ENCODE assay signal across 27 cellular contexts in the genomic region with DNA sequence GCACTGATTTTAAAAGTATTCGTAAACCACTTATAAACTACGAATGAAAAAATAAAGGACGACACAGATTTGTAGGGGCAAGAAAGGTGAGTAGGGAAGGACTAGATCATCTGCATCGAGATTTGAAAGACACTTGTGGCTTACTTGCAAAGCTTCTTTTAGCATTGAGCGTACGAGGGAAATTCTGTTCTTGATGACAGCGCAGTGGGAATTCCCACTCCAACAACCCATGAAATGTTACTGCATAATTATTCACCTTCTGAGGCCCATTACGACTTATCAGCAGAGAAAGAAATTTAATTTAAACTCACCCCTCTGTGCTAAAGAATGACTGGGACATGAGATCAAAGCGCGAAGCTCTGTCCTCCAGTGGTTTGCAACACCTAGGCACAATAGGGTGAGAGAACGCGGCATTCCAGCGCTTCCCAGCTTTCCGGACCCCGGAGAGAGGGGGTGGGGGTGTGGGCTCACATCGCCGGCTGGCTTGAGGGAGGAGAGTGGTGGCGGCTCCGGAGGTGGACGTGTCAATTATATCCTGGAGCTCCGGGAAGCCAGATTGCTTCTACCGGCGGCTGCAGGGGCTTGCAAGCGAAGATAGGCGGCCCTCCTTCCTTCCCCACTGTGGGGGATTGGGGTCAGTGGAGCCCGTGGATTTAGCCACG. TPM values are rescaled to one million over a fixed set of nuclear protein-coding genes. Genes with fewer than 3 reads are reported as not detected.
A peak's percentile ranks its signal among the peaks of the same experiment; 100 is the strongest.
DNase-seq lines count a peak whose midpoint lies in the region; ATAC-seq, FAIRE-seq and TF ChIP-seq lines count a peak whose summit lies in the region.
"Had no signal": no experiment of that assay in that cellular context is flagged by ENCODE, and none has a peak within 500 bp of the region (broad histone marks: within the 10 kb centered on the region; RNA-seq: fewer than 3 reads in every experiment).

No MANE protein-coding gene starts in this region.

- DNase-seq in GM23338 (ENCODE audit: low spot score) (peak; percentile 90), GM12878 (ENCODE audit: low read depth, low spot score) (no peak), trophoblast cell (no peak), HPDE6-E6E7 (ENCODE audit: extremely low spot score) (no peak), T-helper 9 cell (no peak), cerebellar cortex (ENCODE audit: low spot score) (no peak)
- DNase-seq: activated B cell treated with CpG ODN at 0.5 μM for 24 hours; activated CD4-positive, alpha-beta T cell treated with anti-CD3 and anti-CD28 coated beads, Interleukin-2, amount 50 U/mL, for 4 hours; anterior cingulate cortex; BE2C; GDM1; heart left ventricle; kidney; NCI-H1092; NCI-H1930; small intestine; stimulated activated CD4-positive, alpha-beta T cell treated with anti-CD3 and anti-CD28 coated beads, Interleukin-1b, Interleukin-23, amount 100 ng/mL, for 48 hours; substantia nigra had no signal

- H4K8ac ChIP-seq in trophoblast cell (ENCODE audit: low read depth, low read length): no peak overlapping the region

- TF ChIP-seq CTCF in GM23338 (conservative IDR thresholded peaks at IDR 0.05; ENCODE audit: low read depth in 2 of 2) (no peak), GM12878 (IDR thresholded peaks at IDR 0.05 in 2 of 3, conservative IDR thresholded peaks at IDR 0.05 in 1 of 3; ENCODE audit: control insufficient read depth in 2 of 3, extremely low read depth in 1 of 3, insufficient read depth in 1 of 3, low read depth in 3 of 3, low read length in 3 of 3) (no peak)

- BruUV-seq in GM12878 (replicated peaks; lab: Mats Ljungman, UMichigan): no TSS peak

- RAD21 ChIA-PET in GM12878 (lab: Charles Lee; ENCODE audit: unreplicated experiment): interaction anchor here (0.8 to 3.0 kb wide), 2 partner anchors 60 to 478 kb away, joined by 3 to 15 read pairs; no protein-coding TSS in a partner anchor

- peaks cover 5% of the 10 kb centered on the region; the same call in 1 of the 2 replicates for H3F3A ChIP-seq in GM23338 (replicated peaks; ENCODE audit: low read depth)

- H3K79me1 ChIP-seq in trophoblast cell (ENCODE audit: low read length): no peaks in the 10 kb centered on the region

- no peaks in the 10 kb centered on the region for H3K9me2 ChIP-seq in GM23338 (ENCODE audit: insufficient read depth)

- no peak overlapping the region for H2AK5ac ChIP-seq in trophoblast cell (ENCODE audit: low read length)

- H3K36me3 ChIP-seq in GM23338 (ENCODE audit: insufficient read depth) (no peaks in the 10 kb centered on the region), GM12878 (ENCODE audit: control insufficient read depth in 2 of 2, insufficient read depth in 2 of 2, low read length in 1 of 2) (no peaks in the 10 kb centered on the region), iPS-20b (ENCODE audit: insufficient read depth, low read depth, low read length) (no peaks in the 10 kb centered on the region), trophoblast cell (ENCODE audit: control insufficient read depth in 1 of 2, insufficient read depth in 2 of 2, low read length in 2 of 2) (no peaks in the 10 kb centered on the region)
- H3K36me3 ChIP-seq: BE2C, heart left ventricle had no signal

- H4K20me1 ChIP-seq in GM23338 (replicated peaks; ENCODE audit: insufficient read depth) (no peaks in the 10 kb centered on the region), GM12878 (ENCODE audit: control insufficient read depth, insufficient read depth) (no peaks in the 10 kb centered on the region)

- ATAC-seq in GM23338: peak; percentile 64
- peak; percentile 52 for ATAC-seq in GM12878
- ATAC-seq in GM19463 (IDR thresholded peaks at IDR 0.05; ENCODE audit: unreplicated experiment): no peak
- ATAC-seq: heart left ventricle had no signal

- no peak overlapping the region for H4K91ac ChIP-seq in trophoblast cell (ENCODE audit: low read depth, low read length)

- peak overlapping the region; percentile 58 for H3K4me3 ChIP-seq in GM23338
- no peak overlapping the region for H3K4me3 ChIP-seq in GM12878
- peak overlapping the region; percentile 68 for H3K4me3 ChIP-seq in iPS-20b (ENCODE audit: low read length)
- H3K4me3 ChIP-seq in trophoblast cell (ENCODE audit: low read depth, low read length): no peak overlapping the region
- H3K4me3 ChIP-seq: lung had no signal

- POLR2A ChIA-PET in GM12878 (lab: Charles Lee): no interaction called here

- no peak for TF ChIP-seq RAD21 in GM12878 (IDR thresholded peaks at IDR 0.05; ENCODE audit: insufficient read depth, low read depth, low read length)

- in situ Hi-C loops in GM12878 (cut with MboI): loop anchor here (5.0 kb wide), 1 partner anchor 481 kb away; no protein-coding TSS in a partner anchor

- H3K9me3 Mint-ChIP-seq in GM23338: no peaks in the 10 kb centered on the region
- H3K9me3 Mint-ChIP-seq: dendritic cell treated with granulocyte-macrophage colony-stimulating factor and Interleukin-4, amounts not matched to agents 40 ng/mL and 50 ng/mL, for 4 days had no signal

- no peak overlapping the region for H2BK120ac ChIP-seq in trophoblast cell (ENCODE audit: insufficient read depth, low read length, poor library complexity)

- peaks cover 56% of the 10 kb centered on the region for H3K4me1 Mint-ChIP-seq in GM23338

- SMC1A ChIA-PET in GM12878 (lab: Charles Lee; ENCODE audit: uncharacterized antibody, unreplicated experiment): interaction anchor here (1.0 to 2.0 kb wide), 3 partner anchors 75 to 478 kb away, joined by 3 to 6 read pairs (median 6); no protein-coding TSS in a partner anchor

- no peak overlapping the region for H3K4ac ChIP-seq in trophoblast cell (ENCODE audit: low read depth, low read length)

- no peak for FAIRE-seq in GM12878 (lab: Jason Lieb, UNC)
- FAIRE-seq: kidney, small intestine had no signal

- H3K27ac Mint-ChIP-seq in GM23338: no peak overlapping the region
- H3K27ac Mint-ChIP-seq: activated B cell treated with CpG ODN at 0.5 μM for 24 hours; activated naive CD4-positive, alpha-beta T cell treated with anti-CD3 and anti-CD28 coated beads, Interleukin-2, amount 50 U/mL, for 24 hours; dendritic cell treated with granulocyte-macrophage colony-stimulating factor and Interleukin-4, amounts not matched to agents 40 ng/mL and 50 ng/mL, for 4 days had no signal

- H3K9me3 ChIP-seq in GM12878 (replicated peaks; ENCODE audit: control insufficient read depth, insufficient read depth, low read length) (no peaks in the 10 kb centered on the region; the same call in 2 of the 3 replicates), iPS-20b (ENCODE audit: insufficient read depth, low read depth, low read length) (no peaks in the 10 kb centered on the region), trophoblast cell (ENCODE audit: insufficient read depth, low read depth, low read length) (no peaks in the 10 kb centered on the region)
- H3K9me3 ChIP-seq: BE2C, heart left ventricle had no signal

- H3K9ac ChIP-seq in GM12878 (ENCODE audit: control insufficient read depth, insufficient read depth, low read length) (no peak overlapping the region), iPS-20b (ENCODE audit: low read depth, low read length) (peak overlapping the region; percentile 24; the same call in 1 of the 2 replicates), trophoblast cell (ENCODE audit: low read length) (no peak overlapping the region)

- CTCF ChIA-PET in GM12878 (lab: Yijun Ruan, JAX): interaction anchor here (1.1 to 1.5 kb wide), 5 partner anchors 10 to 794 kb away, joined by 3 to 4 read pairs (median 4); no protein-coding TSS in a partner anchor

- no peak overlapping the region for H4K12ac ChIP-seq in trophoblast cell (ENCODE audit: low read depth, low read length)

- H3K36me3 Mint-ChIP-seq in GM23338 (ENCODE audit: low read depth): peaks cover 3% of the 10 kb centered on the region; the same call in 2 of the 3 replicates

- H3K4me1 ChIP-seq in GM23338 (ENCODE audit: insufficient read depth) (peaks cover 57% of the 10 kb centered on the region), GM12878 (ENCODE audit: control insufficient read depth, insufficient read depth, low read length) (no peaks in the 10 kb centered on the region), iPS-20b (ENCODE audit: insufficient read depth, low read length) (peaks cover 40% of the 10 kb centered on the region), trophoblast cell (ENCODE audit: control insufficient read depth in 1 of 2, insufficient read depth in 2 of 2, low read length in 2 of 2) (peaks cover 0 to 2% of the 10 kb centered on the region in 2 experiments)
- H3K4me1 ChIP-seq: BE2C had no signal

- H3K79me2 ChIP-seq in GM23338 (replicated peaks; ENCODE audit: insufficient read depth): no peaks in the 10 kb centered on the region
- no peaks in the 10 kb centered on the region for H3K79me2 ChIP-seq in GM12878 (ENCODE audit: control insufficient read depth, insufficient read depth, low read length)
- no peaks in the 10 kb centered on the region for H3K79me2 ChIP-seq in trophoblast cell (ENCODE audit: control insufficient read depth, insufficient read depth, low read length, poor library complexity)

- H3K4me3 Mint-ChIP-seq in GM23338: peak overlapping the region; percentile 72
- H3K4me3 Mint-ChIP-seq: activated B cell treated with CpG ODN at 0.5 μM for 24 hours; dendritic cell treated with granulocyte-macrophage colony-stimulating factor and Interleukin-4, amounts not matched to agents 40 ng/mL and 50 ng/mL, for 4 days had no signal

- no peak for TF ChIP-seq POLR2A in GM12878 (IDR thresholded peaks at IDR 0.05; ENCODE audit: low read depth, low read length)

- no peak overlapping the region for H3K23ac ChIP-seq in trophoblast cell (ENCODE audit: low read length)

- peaks cover 24% of the 10 kb centered on the region for H3K27me3 Mint-ChIP-seq in GM23338 (ENCODE audit: insufficient read depth, low read depth, poor library complexity)

- H3K4me2 ChIP-seq in GM23338 (peak overlapping the region; percentile 82), GM12878 (ENCODE audit: control insufficient read depth, insufficient read depth) (no peak overlapping the region), trophoblast cell (ENCODE audit: low read length) (peak overlapping the region; percentile 14)

- H2BK5ac ChIP-seq in trophoblast cell (ENCODE audit: low read depth, low read length, poor library complexity): no peak overlapping the region

- H2BK12ac ChIP-seq in trophoblast cell (ENCODE audit: low read length): no peak overlapping the region

- no peak overlapping the region for H3K14ac ChIP-seq in trophoblast cell (ENCODE audit: low read length)

- no peak for TF ChIP-seq EP300 in GM12878 (IDR thresholded peaks at IDR 0.05; ENCODE audit: borderline replicate concordance in 1 of 2, control insufficient read depth in 1 of 2, low read depth in 2 of 2, low read length in 2 of 2)

- H3K27ac ChIP-seq in GM23338 (ENCODE audit: low read depth) (no peak overlapping the region), GM12878 (ENCODE audit: control insufficient read depth, insufficient read depth) (no peak overlapping the region), iPS-20b (ENCODE audit: low read length) (no peak overlapping the region), trophoblast cell (ENCODE audit: low read depth, low read length) (no peak overlapping the region)
- H3K27ac ChIP-seq: heart left ventricle had no signal

- intact Hi-C loops in GM12878 (cut with micrococcal nuclease; ENCODE audit: unreplicated experiment): loop anchor here (2.0 kb wide), 1 partner anchor 478 kb away; no protein-coding TSS in a partner anchor

- H3K18ac ChIP-seq in trophoblast cell (ENCODE audit: low read length): no peak overlapping the region

- H3K27me3 ChIP-seq in GM23338 (ENCODE audit: insufficient read depth): peaks cover 59% of the 10 kb centered on the region
- peaks cover 3 to 5% of the 10 kb centered on the region in 2 experiments for H3K27me3 ChIP-seq in GM12878 (replicated peaks in 1 of 2; ENCODE audit: control insufficient read depth in 2 of 2, insufficient read depth in 2 of 2, low read length in 1 of 2)
- H3K27me3 ChIP-seq in iPS-20b (ENCODE audit: insufficient read depth, low read length): peaks cover 62% of the 10 kb centered on the region
- H3K27me3 ChIP-seq in trophoblast cell (ENCODE audit: insufficient read depth, low read length): peaks cover 40% of the 10 kb centered on the region

- WGBS in GM12878 (ENCODE audit: insufficient coverage, insufficient replicate concordance, low lambda C conversion rate, missing lambda C conversion rate): 7% methylated on average over 27 of the region's 27 CpGs
- WGBS in trophoblast cell (ENCODE audit: extremely low coverage, insufficient coverage, insufficient read length): no CpG with 5 or more reads among the region's 27 CpGs

- H2AFZ ChIP-seq in GM23338 (no peak overlapping the region), GM12878 (ENCODE audit: control insufficient read depth, low read depth, low read length) (no peak overlapping the region), trophoblast cell (ENCODE audit: insufficient read depth, low read length, poor library complexity) (no peak overlapping the region)

RNA-seq across cellular contexts. Expression of a gene that starts 10.3 kb away (rescaled TPM):
- 4.4 and 6.7 TPM in 2 replicates for total RNA-seq in GM23338 (2014; rRNA removed; shearing (Covaris generic))
- 3.4 and 3.7 TPM in 2 replicates for polyA plus RNA-seq in GM23338 (2016; fragmentation: Nextera tagmentation; extraction: Ambion mirVana)
- not detected in 2 replicates for total RNA-seq in GM12878 (2013; cell fraction: nucleolus; rRNA removed)
- total RNA-seq in GM12878 (2014; rRNA removed): not detected in 2 replicates
- not detected in 2 replicates for total RNA-seq in GM12878 (2014; rRNA removed; fragmentation: Illumina TruSeq; extraction: Trizol)
- total RNA-seq in GM12878 (2021): not detected in 2 replicates
- not detected for polyA plus RNA-seq in GM12878 (2011; ENCODE audit: low read depth)
- not detected in 2 replicates for polyA plus RNA-seq in GM12878 (2011; rRNA removed)
- not detected in 2 replicates for polyA plus RNA-seq in GM12878 (2011; cell fraction: cytosol; rRNA removed)
- not detected in 2 replicates for polyA plus RNA-seq in GM12878 (2011; cell fraction: nucleus; rRNA removed)
- not detected in 2 replicates for polyA plus RNA-seq in GM12878 (2012)
- polyA plus RNA-seq in GM12878 (2014; fragmentation: Illumina TruSeq; extraction: Trizol): not detected in 2 replicates
- polyA plus RNA-seq in GM12878 (2014; fragmentation: Nextera tagmentation; extraction: Ambion mirVana): not detected
- not detected in 2 replicates for polyA plus RNA-seq in GM12878 (2014; rRNA removed)
- not detected for polyA plus RNA-seq in GM12878 (2016; fragmentation: Nextera tagmentation; extraction: Ambion mirVana)
- polyA minus RNA-seq in GM12878 (2011; rRNA and poly(A)+ RNA removed): not detected in 2 replicates
- not detected in 2 replicates for polyA minus RNA-seq in GM12878 (2011; cell fraction: cytosol; rRNA and poly(A)+ RNA removed)
- not detected in 2 replicates for polyA minus RNA-seq in GM12878 (2011; cell fraction: nucleus; rRNA and poly(A)+ RNA removed)
- polyA plus RNA-seq in trophoblast cell (2013): 0.03 TPM in 1 of 2 replicates, not detected in the other
- total RNA-seq: activated B cell treated with CpG ODN at 0.5 μM for 24 hours, cardiac septum, heart left ventricle, kidney, lung, OCI-LY7, pulmonary artery endothelial cell, ureter had no signal
- polyA plus RNA-seq: heart left ventricle, lung, small intestine had no signal

Comparison
In these comparisons a context has a peak if more than half of its experiments do, and no peak if none do; other contexts are left out.
1. H3K4me3 ChIP-seq: peak in GM23338 (single experiment) and iPS-20b (single experiment); none in GM12878 (single experiment) and trophoblast cell (single experiment).